Comparison of ENCODE assay signal across 29 cellular contexts in genomic region chr4:86446996-86447395, GRCh38.
DNase-seq lines count a peak whose midpoint lies in the region; ATAC-seq, FAIRE-seq and TF ChIP-seq lines count a peak whose summit lies in the region.
"Had no signal": no experiment of that assay in that cellular context is flagged by ENCODE, and none has a peak within 500 bp of the region (broad histone marks: within the 10 kb centered on the region; RNA-seq: fewer than 3 reads in every experiment).

No MANE protein-coding gene starts in this region.

- H4K91ac ChIP-seq in H9 (ENCODE audit: insufficient read length, low read depth, low read length), result no peak overlapping the region
- H4K91ac ChIP-seq in H1 (replicated peaks; ENCODE audit: insufficient read length, low read length), result no peak overlapping the region

- no peaks in the 10 kb centered on the region for H3F3A ChIP-seq in GM23338 (replicated peaks; ENCODE audit: low read depth)
- peaks cover 9% of the 10 kb centered on the region for H3F3A ChIP-seq in PC-9 (ENCODE audit: insufficient read depth, low read depth)

- H3K79me1 ChIP-seq in H9 (ENCODE audit: insufficient read depth, low read depth, low read length, poor library complexity, severe bottlenecking), result no peaks in the 10 kb centered on the region
- H3K79me1 ChIP-seq in H1 (ENCODE audit: low read depth, low read length), result no peaks in the 10 kb centered on the region
- H3K79me1 ChIP-seq in mesendoderm (ENCODE audit: low read length), result no peaks in the 10 kb centered on the region

- no peak overlapping the region for H3K56ac ChIP-seq in H9 (ENCODE audit: insufficient read length, low read depth, low read length)
- H3K56ac ChIP-seq in H1 (replicated peaks; ENCODE audit: insufficient read length, low read depth, low read length), result no peak overlapping the region
- H3K56ac ChIP-seq in mesendoderm (ENCODE audit: low read length), result no peak overlapping the region

- H4K5ac ChIP-seq in H9 (ENCODE audit: insufficient read length, low read depth, low read length) (no peak overlapping the region), H1 (ENCODE audit: insufficient read length, low read depth, low read length) (no peak overlapping the region), mesendoderm (ENCODE audit: low read length) (no peak overlapping the region)

- no peak overlapping the region for H2BK15ac ChIP-seq in H9 (ENCODE audit: low read depth, low read length)
- no peak overlapping the region for H2BK15ac ChIP-seq in H1 (ENCODE audit: low read length)
- peak overlapping the region; percentile 74 for H2BK15ac ChIP-seq in mesendoderm (replicated peaks; ENCODE audit: low read depth)

- H3K27me3 Mint-ChIP-seq in GM23338 (ENCODE audit: insufficient read depth, low read depth, poor library complexity) (peaks cover 7% of the 10 kb centered on the region), H9 (ENCODE audit: low read depth) (no peaks in the 10 kb centered on the region)
- H3K27me3 Mint-ChIP-seq in activated T-helper 2 cell treated with anti-CD3 and anti-CD28 coated beads, Interferon-gamma antibody, Interleukin-2, Interleukin-4, amounts not matched to agents 10 μg/mL and 5 μg/mL and 100 μg/mL, durations not matched to agents 14 hours and 24 hours and 36 hours (ENCODE audit: low read depth), result peaks cover 2% of the 10 kb centered on the region

- H2BK20ac ChIP-seq in H9 (ENCODE audit: low read depth, low read length, poor library complexity, severe bottlenecking), result no peak overlapping the region
- no peak overlapping the region for H2BK20ac ChIP-seq in H1 (ENCODE audit: low read length)

- peaks cover 28% of the 10 kb centered on the region for H3K9me3 Mint-ChIP-seq in GM23338
- peaks cover 30 to 35% of the 10 kb centered on the region in 2 experiments for H3K9me3 Mint-ChIP-seq in H9
- no peaks in the 10 kb centered on the region for H3K9me3 Mint-ChIP-seq in activated T-helper 2 cell treated with anti-CD3 and anti-CD28 coated beads, Interferon-gamma antibody, Interleukin-2, Interleukin-4, amounts not matched to agents 10 μg/mL and 5 μg/mL and 100 μg/mL, durations not matched to agents 14 hours and 24 hours and 36 hours

- no peak overlapping the region for H2AK5ac ChIP-seq in H9 (ENCODE audit: insufficient read length, low read length)
- no peak overlapping the region for H2AK5ac ChIP-seq in H1 (ENCODE audit: low read depth, low read length)
- H2AK5ac ChIP-seq in mesendoderm (ENCODE audit: low read length), result no peak overlapping the region

- intact Hi-C loops in activated T-helper 2 cell treated with anti-CD3 and anti-CD28 coated beads, Interferon-gamma antibody, Interleukin-2, Interleukin-4, amounts not matched to agents 10 μg/mL and 5 μg/mL and 100 μg/mL, durations not matched to agents 14 hours and 24 hours and 36 hours (cut with micrococcal nuclease), result no loop called here
- intact Hi-C loops in PC-9 (cut with micrococcal nuclease; ENCODE audit: unreplicated experiment), result no loop called here

- H3K4ac ChIP-seq in H9 (ENCODE audit: low read depth, low read length) (no peak overlapping the region), H1 (replicated peaks; ENCODE audit: insufficient read length, low read depth, low read length) (no peak overlapping the region), mesendoderm (ENCODE audit: low read depth, low read length) (peak overlapping the region; percentile 16)

- H4K20me1 ChIP-seq in GM23338 (replicated peaks; ENCODE audit: insufficient read depth) (no peaks in the 10 kb centered on the region), H9 (ENCODE audit: control insufficient read depth, insufficient read depth, insufficient read length) (no peaks in the 10 kb centered on the region), H1 (replicated peaks in 1 of 2; ENCODE audit: control insufficient read depth in 1 of 2, insufficient read depth in 2 of 2, low read length in 2 of 2) (no peaks in the 10 kb centered on the region), PC-9 (ENCODE audit: insufficient read depth) (no peaks in the 10 kb centered on the region)
- H4K20me1 ChIP-seq: BLaER1 had no signal

- H3K23ac ChIP-seq in H9 (ENCODE audit: insufficient read length, low read depth, low read length), result no peak overlapping the region
- H3K23ac ChIP-seq in H1 (ENCODE audit: insufficient read length), result no peak overlapping the region
- H3K23ac ChIP-seq in mesendoderm (ENCODE audit: low read length), result no peak overlapping the region

- DNase-seq in GM23338 (ENCODE audit: low spot score) (no peak), H9 (no peak), H1 (ENCODE audit: low read depth in 1 of 2, low spot score in 2 of 2) (no peak), mesendoderm (peak; percentile 84), PC-9 (no peak)
- DNase-seq in activated naive CD4-positive, alpha-beta T cell treated with anti-CD3 and anti-CD28 coated beads, Interleukin-2, amount 50 U/mL, for 16 hours, result no peak
- DNase-seq in activated T-helper 2 cell treated with anti-CD3 and anti-CD28 coated beads, Interferon-gamma antibody, Interleukin-2, Interleukin-4, amounts not matched to agents 10 μg/mL and 5 μg/mL and 100 μg/mL, durations not matched to agents 14 hours and 24 hours and 36 hours (ENCODE audit: low spot score), result no peak
- DNase-seq in NK-92 treated with Interleukin-12 subunit alpha and Interleukin-12 subunit beta, amount 100 ng/mL, for 24 hours (lab: John Stamatoyannopoulos, UW), result no peak
- DNase-seq: 8988T; ACHN; BE2C; C1 segment of cervical spinal cord; CD4-positive, alpha-beta memory T cell; CD4-positive, CD25-positive, alpha-beta regulatory T cell; CD8-positive, alpha-beta memory T cell; COR-L47; DMS 273 treated with DMSO at 0.1 percent for 48 hours; DMS153; DMS53; DMS79; DND-41; EL; GDM1 had no signal

- no peak overlapping the region; the same call in 1 of the 2 replicates for H3K27ac ChIP-seq in GM23338 (ENCODE audit: low read depth)
- no peak overlapping the region for H3K27ac ChIP-seq in H9 (ENCODE audit: insufficient read length, low read depth, low read length)
- no peak overlapping the region for H3K27ac ChIP-seq in H1 (ENCODE audit: low read depth, low read length)
- no peak overlapping the region for H3K27ac ChIP-seq in mesendoderm (ENCODE audit: low read depth, low read length)
- H3K27ac ChIP-seq in PC-9, result no peak overlapping the region
- H3K27ac ChIP-seq: BLaER1 had no signal

- H2BK12ac ChIP-seq in H9 (ENCODE audit: insufficient read length, low read depth, low read length), result no peak overlapping the region
- no peak overlapping the region for H2BK12ac ChIP-seq in H1 (ENCODE audit: low read depth, low read length)

- no peak for TF ChIP-seq POLR2A in H1 (IDR thresholded peaks at IDR 0.05; ENCODE audit: control extremely low read depth in 1 of 2, low read depth in 2 of 2, low read length in 2 of 2)

- POLR2A ChIA-PET in H1 (lab: Charles Lee; ENCODE audit: partially characterized antibody) (no interaction called here), PC-9 (lab: Charles Lee; ENCODE audit: unreplicated experiment) (no interaction called here)

- no peaks in the 10 kb centered on the region for H3K9me3 ChIP-seq in H9 (ENCODE audit: control insufficient read depth, low read depth, low read length)
- peaks cover 3 to 8% of the 10 kb centered on the region in 2 experiments; a peak in 3 of 4 replicates for H3K9me3 ChIP-seq in H1 (ENCODE audit: insufficient read depth in 2 of 2, low read depth in 1 of 2, low read length in 1 of 2)
- H3K9me3 ChIP-seq in PC-9 (ENCODE audit: insufficient read depth, low read depth), result no peaks in the 10 kb centered on the region
- H3K9me3 ChIP-seq: BE2C, BLaER1 had no signal

- BruUV-seq in PC-9 (replicated peaks; lab: Mats Ljungman, UMichigan), result no TSS peak

- no peaks in the 10 kb centered on the region for H3K23me2 ChIP-seq in H9 (ENCODE audit: insufficient read length, low read depth, low read length, poor library complexity, severe bottlenecking)
- no peaks in the 10 kb centered on the region for H3K23me2 ChIP-seq in H1 (ENCODE audit: low read depth, low read length)

- H3K27ac Mint-ChIP-seq in GM23338, result 0 out of 2 replicates have a peak overlapping the region, but pooled peaks have one; percentile 2
- H3K27ac Mint-ChIP-seq in H9, result peak overlapping the region in 2 of 3 experiments; percentile 31 to 83; a peak in 4 of 7 replicates
- no peak overlapping the region for H3K27ac Mint-ChIP-seq in activated T-helper 2 cell treated with anti-CD3 and anti-CD28 coated beads, Interferon-gamma antibody, Interleukin-2, Interleukin-4, amounts not matched to agents 10 μg/mL and 5 μg/mL and 100 μg/mL, durations not matched to agents 14 hours and 24 hours and 36 hours
- H3K27ac Mint-ChIP-seq: CD4-positive, alpha-beta memory T cell; CD4-positive, CD25-positive, alpha-beta regulatory T cell; CD8-positive, alpha-beta memory T cell had no signal

- no peak overlapping the region for H3K4me3 ChIP-seq in GM23338
- H3K4me3 ChIP-seq in H1 (ENCODE audit: extremely low read depth in 1 of 4, insufficient read depth in 2 of 4, low read depth in 3 of 4, low read length in 4 of 4), result no peak overlapping the region
- no peak overlapping the region for H3K4me3 ChIP-seq in mesendoderm (ENCODE audit: low read length)
- H3K4me3 ChIP-seq in PC-9, result no peak overlapping the region
- H3K4me3 ChIP-seq: BLaER1, GM12878 had no signal

- H3K36me3 ChIP-seq in GM23338 (ENCODE audit: insufficient read depth) (0 out of 2 replicates have a peak, but pooled peaks cover 3% of the 10 kb centered on the region), H1 (ENCODE audit: control insufficient read depth in 2 of 4, insufficient read depth in 4 of 4, low read length in 3 of 4) (peaks cover 0 to 10% (median 1%) of the 10 kb centered on the region in 4 experiments; a peak in 1 of 8 replicates), mesendoderm (ENCODE audit: control insufficient read depth, insufficient read depth, low read length) (no peaks in the 10 kb centered on the region), PC-9 (ENCODE audit: low read depth) (no peaks in the 10 kb centered on the region)
- H3K36me3 ChIP-seq: BE2C, BLaER1 had no signal

- H4K8ac ChIP-seq in H9 (replicated peaks; ENCODE audit: insufficient read length, low read depth, low read length) (no peak overlapping the region), H1 (ENCODE audit: extremely low read depth, insufficient read depth, low read length) (no peak overlapping the region), mesendoderm (ENCODE audit: low read depth, low read length) (no peak overlapping the region)

- H3K9me2 ChIP-seq in GM23338 (ENCODE audit: insufficient read depth), result no peaks in the 10 kb centered on the region
- no peaks in the 10 kb centered on the region for H3K9me2 ChIP-seq in PC-9 (ENCODE audit: insufficient read depth)

- no peak overlapping the region for H3K18ac ChIP-seq in H9 (ENCODE audit: insufficient read length, low read depth, low read length)
- H3K18ac ChIP-seq in H1 (ENCODE audit: extremely low read depth, low read length), result no peak overlapping the region; the same call in 1 of the 2 replicates
- H3K18ac ChIP-seq in mesendoderm (ENCODE audit: low read length), result no peak overlapping the region

- no peak for TF ChIP-seq RAD21 in H1 (IDR thresholded peaks at IDR 0.05 in 1 of 2, conservative IDR thresholded peaks at IDR 0.05 in 1 of 2; ENCODE audit: low read depth in 2 of 2, low read length in 2 of 2)

- CTCF ChIA-PET in H1 (lab: Charles Lee; ENCODE audit: partially characterized antibody) (no interaction called here), PC-9 (lab: Charles Lee) (no interaction called here)

- H2BK5ac ChIP-seq in H9 (ENCODE audit: insufficient read length, low read length), result no peak overlapping the region
- no peak overlapping the region for H2BK5ac ChIP-seq in H1 (ENCODE audit: low read depth, low read length)
- no peak overlapping the region for H2BK5ac ChIP-seq in mesendoderm (ENCODE audit: low read length)

- TF ChIP-seq CTCF in GM23338 (conservative IDR thresholded peaks at IDR 0.05; ENCODE audit: low read depth in 2 of 2) (no peak), H9 (conservative IDR thresholded peaks at IDR 0.05) (no peak), H1 (IDR thresholded peaks at IDR 0.05; ENCODE audit: control extremely low read depth in 1 of 3, insufficient read depth in 1 of 3, low read depth in 1 of 3, low read length in 3 of 3) (no peak), PC-9 (conservative IDR thresholded peaks at IDR 0.05) (no peak)

- H3K79me2 ChIP-seq in GM23338 (replicated peaks; ENCODE audit: insufficient read depth), result no peaks in the 10 kb centered on the region
- no peaks in the 10 kb centered on the region for H3K79me2 ChIP-seq in H9 (ENCODE audit: insufficient read depth, low read length)
- H3K79me2 ChIP-seq in H1 (ENCODE audit: control insufficient read depth in 1 of 2, insufficient read depth in 2 of 2, low read length in 2 of 2), result no peaks in the 10 kb centered on the region
- H3K79me2 ChIP-seq in mesendoderm (ENCODE audit: control insufficient read depth, insufficient read depth, low read length), result no peaks in the 10 kb centered on the region
- no peaks in the 10 kb centered on the region for H3K79me2 ChIP-seq in PC-9 (ENCODE audit: low read depth)

- no peak overlapping the region for H3K9ac ChIP-seq in H9 (ENCODE audit: extremely low read depth, insufficient read length, low read length)
- H3K9ac ChIP-seq in H1 (replicated peaks in 1 of 4; ENCODE audit: extremely low read depth in 1 of 4, low read depth in 3 of 4, low read length in 3 of 4), result no peak overlapping the region
- no peak overlapping the region for H3K9ac ChIP-seq in mesendoderm (ENCODE audit: low read length)
- H3K9ac ChIP-seq: BLaER1 had no signal

- H3K36me3 Mint-ChIP-seq in GM23338 (ENCODE audit: low read depth) (peaks cover 43% of the 10 kb centered on the region), H9 (ENCODE audit: insufficient read depth in 1 of 3, low read depth in 3 of 3) (peaks cover 25 to 53% (median 36%) of the 10 kb centered on the region in 3 experiments)
- H3K36me3 Mint-ChIP-seq in activated T-helper 2 cell treated with anti-CD3 and anti-CD28 coated beads, Interferon-gamma antibody, Interleukin-2, Interleukin-4, amounts not matched to agents 10 μg/mL and 5 μg/mL and 100 μg/mL, durations not matched to agents 14 hours and 24 hours and 36 hours (ENCODE audit: low read depth), result no peaks in the 10 kb centered on the region
- H3K36me3 Mint-ChIP-seq: CD14-positive monocyte; CD4-positive, alpha-beta memory T cell; CD4-positive, CD25-positive, alpha-beta regulatory T cell; CD8-positive, alpha-beta memory T cell had no signal

- H3K14ac ChIP-seq in H9 (ENCODE audit: insufficient read depth, low read length) (no peak overlapping the region), H1 (ENCODE audit: insufficient read length) (no peak overlapping the region)

- no peak for TF ChIP-seq EP300 in H1 (IDR thresholded peaks at IDR 0.05; ENCODE audit: borderline replicate concordance in 1 of 2, low read depth in 2 of 2, low read length in 2 of 2)

- WGBS in H9 (ENCODE audit: extremely low coverage, insufficient read length, low lambda C conversion rate), result no CpG with 5 or more reads among the region's 5 CpGs
- 89% methylated on average over 5 of the region's 5 CpGs; no CpG with 5 or more reads in 1 of the 2 experiments for WGBS in H1 (ENCODE audit: extremely low coverage in 1 of 2, insufficient coverage in 1 of 2, insufficient read length in 1 of 2, insufficient replicate concordance in 2 of 2, low coverage in 1 of 2, low lambda C conversion rate in 2 of 2, missing lambda C conversion rate in 1 of 2), 2 experiments
- WGBS in mesendoderm (ENCODE audit: extremely low coverage, insufficient coverage, low lambda C conversion rate), result no CpG with 5 or more reads among the region's 5 CpGs

- H3K4me1 ChIP-seq in GM23338 (ENCODE audit: insufficient read depth), result peaks cover 48% of the 10 kb centered on the region
- peaks cover 5% of the 10 kb centered on the region; the same call in 1 of the 2 replicates for H3K4me1 ChIP-seq in H9 (ENCODE audit: insufficient read depth, low read length)
- peaks cover 5 to 18% (median 16%) of the 10 kb centered on the region in 4 experiments; a peak in 5 of 7 replicates for H3K4me1 ChIP-seq in H1 (replicated peaks in 1 of 4; ENCODE audit: control insufficient read depth in 3 of 4, insufficient read depth in 4 of 4, low read length in 3 of 4)
- H3K4me1 ChIP-seq in mesendoderm (ENCODE audit: control insufficient read depth, low read depth, low read length), result peaks cover 9% of the 10 kb centered on the region
- H3K4me1 ChIP-seq in PC-9 (replicated peaks; ENCODE audit: insufficient read depth), result peaks cover 14% of the 10 kb centered on the region

- H2AFZ ChIP-seq in GM23338, result no peak overlapping the region
- no peak overlapping the region for H2AFZ ChIP-seq in H9 (ENCODE audit: low read length)
- H2AFZ ChIP-seq in H1 (ENCODE audit: low read length), result no peak overlapping the region
- no peak overlapping the region for H2AFZ ChIP-seq in PC-9

- no peak overlapping the region for H3T11ph ChIP-seq in H9 (ENCODE audit: low read length)

- H3K4me2 ChIP-seq in GM23338 (no peak overlapping the region), H9 (ENCODE audit: insufficient read depth, insufficient read length, low read length) (no peak overlapping the region), H1 (ENCODE audit: insufficient read depth in 1 of 2, low read depth in 2 of 2, low read length in 2 of 2) (no peak overlapping the region), mesendoderm (ENCODE audit: low read length) (no peak overlapping the region), PC-9 (no peak overlapping the region)
- H3K4me2 ChIP-seq: BLaER1 had no signal

- no peaks in the 10 kb centered on the region for H3K27me3 ChIP-seq in GM23338 (ENCODE audit: insufficient read depth)
- H3K27me3 ChIP-seq in H9 (ENCODE audit: insufficient read depth, low read length), result no peaks in the 10 kb centered on the region
- no peaks in the 10 kb centered on the region for H3K27me3 ChIP-seq in H1 (replicated peaks in 1 of 4; ENCODE audit: control insufficient read depth in 3 of 4, extremely low read depth in 1 of 4, insufficient read depth in 3 of 4, low read length in 3 of 4)
- no peaks in the 10 kb centered on the region for H3K27me3 ChIP-seq in mesendoderm (ENCODE audit: insufficient read depth, low read length, poor library complexity)
- H3K27me3 ChIP-seq in PC-9 (ENCODE audit: insufficient read depth, low read depth), result no peaks in the 10 kb centered on the region
- H3K27me3 ChIP-seq: BE2C, BLaER1 had no signal

- FAIRE-seq in H1 (lab: Jason Lieb, UNC), result peak; percentile 13
- FAIRE-seq: A204.1, GM12878, GM12892, GM18507 had no signal

- H3K4me1 Mint-ChIP-seq in GM23338 (peaks cover 40% of the 10 kb centered on the region), H9 (peaks cover 46 to 50% of the 10 kb centered on the region in 2 experiments)
- H3K4me1 Mint-ChIP-seq in activated T-helper 2 cell treated with anti-CD3 and anti-CD28 coated beads, Interferon-gamma antibody, Interleukin-2, Interleukin-4, amounts not matched to agents 10 μg/mL and 5 μg/mL and 100 μg/mL, durations not matched to agents 14 hours and 24 hours and 36 hours (ENCODE audit: low read depth), result no peaks in the 10 kb centered on the region
- H3K4me1 Mint-ChIP-seq: CD4-positive, alpha-beta memory T cell; CD4-positive, CD25-positive, alpha-beta regulatory T cell; CD8-positive, alpha-beta memory T cell had no signal

- no peak overlapping the region for H2BK120ac ChIP-seq in H9 (ENCODE audit: low read depth, low read length, poor library complexity, severe bottlenecking)
- no peak overlapping the region for H2BK120ac ChIP-seq in H1 (replicated peaks; ENCODE audit: low read depth, low read length)
- H2BK120ac ChIP-seq in mesendoderm (ENCODE audit: low read depth, low read length), result no peak overlapping the region

- H3K4me3 Mint-ChIP-seq in GM23338 (no peak overlapping the region), H9 (no peak overlapping the region)
- no peak overlapping the region for H3K4me3 Mint-ChIP-seq in activated T-helper 2 cell treated with anti-CD3 and anti-CD28 coated beads, Interferon-gamma antibody, Interleukin-2, Interleukin-4, amounts not matched to agents 10 μg/mL and 5 μg/mL and 100 μg/mL, durations not matched to agents 14 hours and 24 hours and 36 hours (ENCODE audit: low read depth)
- H3K4me3 Mint-ChIP-seq: CD14-positive monocyte; CD4-positive, alpha-beta memory T cell; CD4-positive, CD25-positive, alpha-beta regulatory T cell; CD8-positive, alpha-beta memory T cell had no signal

- no peak for ATAC-seq in GM23338
- ATAC-seq: GM12878 had no signal
